Comparison of ENCODE assay signal across 18 cellular contexts in genomic region chr9:17081814-17082213, GRCh38.
"Had no signal": no experiment of that assay in that cellular context is flagged by ENCODE, and none has a peak within 500 bp of the region (broad histone marks: within the 10 kb centered on the region; RNA-seq: fewer than 3 reads in every experiment).

No MANE protein-coding gene starts in this region.

- H3K27me3 ChIP-seq: spleen, thyroid gland had no signal

- H3K4me1 ChIP-seq: spleen, thyroid gland had no signal

- DNase-seq: activated CD4-positive, alpha-beta T cell treated with anti-CD3 and anti-CD28 coated beads, Interleukin-2, amount 10 ng/mL, durations not matched to agents 7 days and 5 days; activated CD8-positive, alpha-beta T cell treated with anti-CD3 and anti-CD28 coated beads, Interleukin-2, amount 10 ng/mL, durations not matched to agents 7 days and 5 days; activated naive CD4-positive, alpha-beta T cell treated with anti-CD3 and anti-CD28 coated beads for 36 hours; activated T-cell treated with anti-CD3 and anti-CD28 coated beads, Interleukin-2, amount 50 U/mL, for 24 hours; anterior cingulate cortex; cortex of kidney; spleen; stimulated activated CD8-positive, alpha-beta memory T cell treated with anti-CD3 and anti-CD28 coated beads, Interleukin-4, amount 100 ng/mL, for 48 hours; stimulated activated naive CD4-positive, alpha-beta T cell treated with Interleukin-2 at 50 U/mL for 16 hours; T-helper 1 cell; T-helper 9 cell; thyroid gland had no signal

- H3K27me3 Mint-ChIP-seq: activated CD4-positive, alpha-beta T cell treated with anti-CD3 and anti-CD28 coated beads, Interleukin-2, amount 10 ng/mL, durations not matched to agents 7 days and 5 days; activated T-cell treated with anti-CD3 and anti-CD28 coated beads, Interleukin-2, amount 50 U/mL, for 24 hours; central memory CD8-positive, alpha-beta T cell had no signal

- H3K9me3 Mint-ChIP-seq: activated CD4-positive, alpha-beta T cell treated with anti-CD3 and anti-CD28 coated beads, Interleukin-2, amount 10 ng/mL, durations not matched to agents 7 days and 5 days; central memory CD8-positive, alpha-beta T cell; neural crest cell had no signal

- H3K4me3 Mint-ChIP-seq: activated CD4-positive, alpha-beta T cell treated with anti-CD3 and anti-CD28 coated beads, Interleukin-2, amount 10 ng/mL, durations not matched to agents 7 days and 5 days; activated CD8-positive, alpha-beta T cell treated with anti-CD3 and anti-CD28 coated beads, Interleukin-2, amount 10 ng/mL, durations not matched to agents 7 days and 5 days; activated naive CD4-positive, alpha-beta T cell treated with anti-CD3 and anti-CD28 coated beads for 36 hours; activated T-cell treated with anti-CD3 and anti-CD28 coated beads, Interleukin-2, amount 50 U/mL, for 24 hours; central memory CD8-positive, alpha-beta T cell; neural crest cell had no signal

- H3K4me3 ChIP-seq: lung, spleen, thyroid gland had no signal

- H3K36me3 ChIP-seq: spleen, thyroid gland had no signal

- ATAC-seq: activated CD4-positive, CD25-positive, alpha-beta regulatory T cell treated with anti-CD3 and anti-CD28 coated beads, Interleukin-2, amount 50 U/mL, for 24 hours; activated CD8-positive, alpha-beta T cell treated with anti-CD3 and anti-CD28 coated beads, Interleukin-2, amount 10 ng/mL, durations not matched to agents 7 days and 5 days; left lobe of liver had no signal

- H3K27ac Mint-ChIP-seq: activated CD4-positive, alpha-beta T cell treated with anti-CD3 and anti-CD28 coated beads, Interleukin-2, amount 10 ng/mL, durations not matched to agents 7 days and 5 days; activated CD8-positive, alpha-beta T cell treated with anti-CD3 and anti-CD28 coated beads, Interleukin-2, amount 10 ng/mL, durations not matched to agents 7 days and 5 days; activated naive CD4-positive, alpha-beta T cell treated with anti-CD3 and anti-CD28 coated beads for 36 hours; activated T-cell treated with anti-CD3 and anti-CD28 coated beads, Interleukin-2, amount 50 U/mL, for 24 hours; activated T-helper 2 cell treated with anti-CD3 and anti-CD28 coated beads, Interferon-gamma antibody, Interleukin-2, Interleukin-4, amounts not matched to agents 10 μg/mL and 5 μg/mL and 100 μg/mL, durations not matched to agents 14 hours and 24 hours and 36 hours had no signal

- H3K9me3 ChIP-seq: spleen, thyroid gland had no signal

- H3K4me1 Mint-ChIP-seq: activated CD4-positive, alpha-beta T cell treated with anti-CD3 and anti-CD28 coated beads, Interleukin-2, amount 10 ng/mL, durations not matched to agents 7 days and 5 days; central memory CD8-positive, alpha-beta T cell; neural crest cell had no signal
